26 cellular contexts compared by ENCODE assay signal in the genomic region with DNA sequence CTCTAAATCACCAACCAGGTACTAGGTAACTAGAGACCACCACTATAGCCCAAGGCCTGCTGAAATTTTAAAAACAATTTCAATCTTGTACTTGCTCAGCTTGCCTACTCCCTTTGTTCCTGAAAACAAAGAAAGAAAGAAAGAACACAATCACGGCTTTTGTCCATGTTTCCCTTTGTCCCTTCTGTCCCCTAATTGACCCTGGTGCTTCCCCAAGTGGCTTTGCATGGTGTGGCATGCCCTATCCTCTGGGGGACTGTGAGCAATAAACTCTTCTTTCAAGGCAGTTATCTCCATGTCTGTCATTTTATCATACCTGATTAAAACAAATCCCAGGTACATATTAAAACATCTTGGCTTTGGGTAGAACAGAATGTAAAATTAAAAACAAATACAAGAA.
"Had no signal": no experiment of that assay in that cellular context is flagged by ENCODE, and none has a peak within 500 bp of the region (broad histone marks: within the 10 kb centered on the region; RNA-seq: fewer than 3 reads in every experiment).

No MANE protein-coding gene starts in this region.

- FAIRE-seq: frontal cortex, kidney, small intestine had no signal

- DNase-seq: activated CD4-positive, alpha-beta T cell treated with anti-CD3 and anti-CD28 coated beads, Interleukin-2, amount 50 U/mL, for 1 hour; activated CD8-positive, alpha-beta memory T cell treated with anti-CD3 and anti-CD28 coated beads, Interleukin-2, amount 10 ng/mL, durations not matched to agents 7 days and 5 days; activated CD8-positive, alpha-beta T cell treated with anti-CD3 and anti-CD28 coated beads for 36 hours; activated naive CD4-positive, alpha-beta T cell; activated naive CD8-positive, alpha-beta T cell treated with anti-CD3 and anti-CD28 coated beads for 36 hours; activated T-cell treated with anti-CD3 and anti-CD28 coated beads, Interleukin-2, amount 50 U/mL, for 48 hours; adrenal gland; aorta; body of pancreas; colonic mucosa; effector CD8-positive, alpha-beta T cell; glutamatergic neuron; immature natural killer cell; kidney; left colon; mammary epithelial cell; sigmoid colon; small intestine; stimulated activated CD4-positive, alpha-beta T cell treated with anti-CD3 and anti-CD28 coated beads, Interleukin-4, amount 100 ng/mL, for 24 hours; T-helper 17 cell; T1000; uterus; WERI-Rb-1 had no signal

- H3K36me3 ChIP-seq: adrenal gland, colonic mucosa, neutrophil, prostate gland, sigmoid colon, uterus, WERI-Rb-1 had no signal

- H3K4me1 ChIP-seq: adrenal gland, body of pancreas, colonic mucosa, prostate gland, sigmoid colon, uterus had no signal

- H3K27ac ChIP-seq: adrenal gland, body of pancreas, colonic mucosa, neutrophil, prostate gland, sigmoid colon, uterus, WERI-Rb-1 had no signal

- H3K27me3 ChIP-seq: adrenal gland, body of pancreas, colonic mucosa, neutrophil, sigmoid colon, uterus had no signal

- H3K9me3 ChIP-seq: adrenal gland, body of pancreas, colonic mucosa, neutrophil, prostate gland, sigmoid colon, uterus had no signal

- H3K4me3 ChIP-seq: adrenal gland, body of pancreas, colonic mucosa, prostate gland, sigmoid colon, uterus had no signal
